In genomic region chr2:62196278-62196901, GRCh38 we compare ENCODE assay signal across 8 cellular contexts. TPM values are rescaled to one million over a fixed set of nuclear protein-coding genes. Genes with fewer than 3 reads are reported as not detected.
DNase-seq lines count a peak whose midpoint lies in the region; ATAC-seq, FAIRE-seq and TF ChIP-seq lines count a peak whose summit lies in the region.

No MANE protein-coding gene starts in this region.

- H3K4me3 Mint-ChIP-seq in brain = peak overlapping the region; percentile 87 to 93 (median 92)

- no peaks in the 10 kb centered on the region for H3K36me3 Mint-ChIP-seq in brain

- no peaks in the 10 kb centered on the region for H3K27me3 ChIP-seq in AG04450 (ENCODE audit: control insufficient read depth, insufficient read depth, low read length)

- H3K9me3 ChIP-seq in AG04450 (ENCODE audit: control insufficient read depth, insufficient read depth, low read length) (peaks cover 2% of the 10 kb centered on the region; the same call in 1 of the 2 replicates), kidney (ENCODE audit: control insufficient read depth in 1 of 2, low read length in 2 of 2) (no peaks in the 10 kb centered on the region)

- ATAC-seq in GM19372 (IDR thresholded peaks at IDR 0.05; ENCODE audit: low read depth, unreplicated experiment) = peak; percentile 34
- peak; percentile 21 for ATAC-seq in HG03460 (IDR thresholded peaks at IDR 0.05; ENCODE audit: unreplicated experiment)

- H3K27ac ChIP-seq in AG04450 (ENCODE audit: low read depth, low read length) = peak overlapping the region; percentile 21
- H3K27ac ChIP-seq in kidney (ENCODE audit: low read depth in 2 of 2, low read length in 2 of 2) = peak overlapping the region; percentile 95 to 97

- no peak for TF ChIP-seq CTCF in AG04450 (IDR thresholded peaks at IDR 0.05; ENCODE audit: low read depth, low read length)
- no peak for TF ChIP-seq CTCF in brain (conservative IDR thresholded peaks at IDR 0.05)
- TF ChIP-seq CTCF in kidney (IDR thresholded peaks at IDR 0.05; ENCODE audit: borderline replicate concordance, extremely low read depth, insufficient read depth) = no peak

- peaks cover 20 to 30% of the 10 kb centered on the region in 2 donors for H3K4me1 ChIP-seq in kidney (ENCODE audit: control insufficient read depth in 1 of 2, insufficient read depth in 1 of 2, low read depth in 1 of 2, low read length in 2 of 2)

- H3K27me3 Mint-ChIP-seq in brain = peaks cover 20% of the 10 kb centered on the region

- no peaks in the 10 kb centered on the region for H3K36me3 ChIP-seq in kidney (ENCODE audit: control insufficient read depth in 1 of 2, insufficient read depth in 2 of 2, low read length in 2 of 2)

- FAIRE-seq in kidney (lab: Jason Lieb, UNC) = no peak

- CTCF ChIA-PET in AG04450 (lab: Charles Lee) = no interaction called here

- peak overlapping the region; percentile 92 for H3K4me3 ChIP-seq in AG04450 (ENCODE audit: low read depth, low read length)
- peak overlapping the region; percentile 65 to 84 for H3K4me3 ChIP-seq in kidney (ENCODE audit: low read length in 2 of 2)

- intact Hi-C loops in kidney (cut with DNase I) = no loop called here

- peak overlapping the region in 2 of 5 experiments; percentile 66 to 82 for H3K27ac Mint-ChIP-seq in brain

- DNase-seq in AG04450 (ENCODE audit: low read depth, low spot score) = no peak
- peak; percentile 49 for DNase-seq in T-helper 22 cell (ENCODE audit: low read depth)
- DNase-seq in kidney = peak; percentile 89
- peak; percentile 23 to 44 (median 38) for DNase-seq in stimulated activated CD4-positive, alpha-beta T cell treated with anti-CD3 and anti-CD28 coated beads, Interleukin-1b, Interleukin-23, amount 100 ng/mL, for 24 hours (ENCODE audit: low read depth in 4 of 4, low spot score in 1 of 4)
- no peak for DNase-seq in SKM-1 (lab: John Stamatoyannopoulos, UW; ENCODE audit: unreplicated experiment)

- POLR2A ChIA-PET in AG04450 (lab: Yijun Ruan, JAX) = no interaction called here

- no peaks in the 10 kb centered on the region for H3K9me3 Mint-ChIP-seq in brain

- peak overlapping the region; percentile 58 to 81 for H3K9ac ChIP-seq in kidney (ENCODE audit: low read length in 2 of 2)

- peaks cover 23% of the 10 kb centered on the region for H3K4me1 Mint-ChIP-seq in brain

RNA-seq across cellular contexts. Expression of gene B3GNT2, which starts 0.5 kb away (rescaled TPM):
- polyA plus RNA-seq in AG04450 (2011; rRNA removed) (7.3 and 8.6 TPM in 2 replicates), brain (ENCODE audit: insufficient read depth, low read depth, low replicate concordance) (4.5 TPM), kidney (ENCODE audit: insufficient read depth, low read depth, low replicate concordance) (17.5 TPM)
- polyA minus RNA-seq in AG04450 (2011; rRNA and poly(A)+ RNA removed) = 6.9 and 8.0 TPM in 2 replicates
- 35.0 TPM for total RNA-seq in kidney

Comparison
In these comparisons a context has a peak if more than half of its experiments do, and no peak if none do; other contexts are left out.
1. DNase-seq: peak in T-helper 22 cell (single experiment), kidney (single experiment) and stimulated activated CD4-positive, alpha-beta T cell treated with anti-CD3 and anti-CD28 coated beads, Interleukin-1b, Interleukin-23, amount 100 ng/mL, for 24 hours (4 of 4); none in AG04450 (single experiment) and SKM-1 (single experiment).